ENCODE assay signal across 24 cellular contexts in the genomic region with DNA sequence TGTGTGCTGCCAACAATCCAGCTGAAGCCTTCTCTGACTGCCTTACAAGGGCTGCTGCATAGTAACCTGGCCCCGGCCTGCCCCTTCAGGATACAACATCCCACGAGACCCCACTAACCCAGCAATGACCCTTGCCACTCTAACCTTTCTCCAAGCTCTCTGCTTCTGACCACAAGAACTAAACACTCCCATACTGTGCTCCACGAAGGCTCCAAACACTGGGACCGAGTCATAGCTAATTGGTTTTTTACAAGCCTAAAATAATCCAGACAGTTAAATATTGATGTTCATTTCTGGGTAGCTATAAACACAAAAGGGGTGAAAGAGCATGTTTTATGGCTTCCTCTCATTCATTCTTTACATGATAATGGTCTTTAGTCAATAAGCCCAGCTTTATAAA. TPM values are rescaled to one million over a fixed set of nuclear protein-coding genes. Genes with fewer than 3 reads are reported as not detected.
DNase-seq lines count a peak whose midpoint lies in the region; ATAC-seq and TF ChIP-seq lines count a peak whose summit lies in the region.
"Had no signal": no experiment of that assay in that cellular context is flagged by ENCODE, and none has a peak within 500 bp of the region (broad histone marks: within the 10 kb centered on the region; RNA-seq: fewer than 3 reads in every experiment).

No MANE protein-coding gene starts in this region.

- H3K4ac ChIP-seq in mesenchymal stem cell (ENCODE audit: low read depth in 1 of 2, low read length in 2 of 2), result no peak overlapping the region

- H3K79me1 ChIP-seq in mesenchymal stem cell (replicated peaks; ENCODE audit: low read length, poor library complexity, severe bottlenecking), result no peaks in the 10 kb centered on the region

- no peak overlapping the region for H4K91ac ChIP-seq in mesenchymal stem cell (ENCODE audit: low read length)

- WGBS in mesenchymal stem cell, result 10% methylated on average over 3 of the region's 4 CpGs
- 53% methylated on average over 4 of the region's 4 CpGs for WGBS in SK-N-SH (ENCODE audit: low lambda C conversion rate)

- H2BK120ac ChIP-seq in mesenchymal stem cell (ENCODE audit: low read depth, low read length), result no peak overlapping the region

- H2BK5ac ChIP-seq in mesenchymal stem cell (ENCODE audit: low read depth, low read length, poor library complexity, severe bottlenecking), result no peak overlapping the region

- H3K9ac ChIP-seq in PC-3 (ENCODE audit: low read length), result no peak overlapping the region
- no peak overlapping the region for H3K9ac ChIP-seq in mesenchymal stem cell (ENCODE audit: low read length)
- no peak overlapping the region for H3K9ac ChIP-seq in SK-N-SH
- H3K9ac ChIP-seq: BLaER1 treated with 17β-estradiol and CSF1 and Interleukin-3, amounts not matched to agents 10 nM and 100 nM had no signal

- H3K27ac ChIP-seq in HEK293 (ENCODE audit: extremely low read depth, low read depth, low read length) (no peak overlapping the region), PC-3 (ENCODE audit: low read length) (no peak overlapping the region), mesenchymal stem cell (ENCODE audit: low read length, poor library complexity, severe bottlenecking) (no peak overlapping the region), SK-N-SH (ENCODE audit: low read depth in 2 of 2, low read length in 1 of 2) (no peak overlapping the region)
- H3K27ac ChIP-seq: A549; BLaER1 treated with 17β-estradiol and CSF1 and Interleukin-3, amounts not matched to agents 10 nM and 100 nM had no signal

- intact Hi-C loops in PC-3 (cut with micrococcal nuclease), result no loop called here

- DNase-seq in PC-3 (no peak), mesenchymal stem cell (peak; percentile 35), DMS153 treated with DMSO at 0.1 percent for 48 hours (lab: John Stamatoyannopoulos, UW; ENCODE audit: unreplicated experiment) (no peak), NCI-H187 (lab: John Stamatoyannopoulos, UW) (no peak), SK-N-SH (no peak)
- no peak for DNase-seq in stimulated activated CD4-positive, alpha-beta T cell treated with anti-CD3 and anti-CD28 coated beads, Interleukin-1b, Interleukin-23, amount 100 ng/mL, for 48 hours
- DNase-seq: AML-193; CD4-positive, alpha-beta memory T cell; COR-L47; DMS79; H7; KBM-7; MM.1S; NCI-H1048; NCI-H1417; NCI-H1694; NCI-H2081; NCI-H226; NCI-H510A; NCI-H69 had no signal

- H3K4me2 ChIP-seq in PC-3 (ENCODE audit: low read length) (no peak overlapping the region), mesenchymal stem cell (ENCODE audit: low read length, poor library complexity, severe bottlenecking) (no peak overlapping the region), SK-N-SH (no peak overlapping the region)
- H3K4me2 ChIP-seq: A549; BLaER1 treated with 17β-estradiol and CSF1 and Interleukin-3, amounts not matched to agents 10 nM and 100 nM had no signal

- POLR2A ChIA-PET in HEK293 (lab: Yijun Ruan, JAX), result interaction anchor here (0.5 to 1.4 kb wide), 2 partner anchors 16 to 146 kb away, joined by 3 to 6 read pairs; partner anchors contain the start of gene TLE4
- POLR2A ChIA-PET in PC-3 (lab: Charles Lee; ENCODE audit: unreplicated experiment), result no interaction called here
- POLR2A ChIA-PET in SK-N-SH (lab: Yijun Ruan, JAX), result no interaction called here

- H4K8ac ChIP-seq in mesenchymal stem cell (ENCODE audit: low read length), result no peak overlapping the region

- H2BK12ac ChIP-seq in mesenchymal stem cell (ENCODE audit: low read length in 2 of 2), result no peak overlapping the region

- TF ChIP-seq CTCF in HEK293 (tag by site-specific recombination; IDR thresholded peaks at IDR 0.05), result no peak
- no peak for TF ChIP-seq CTCF in PC-3 (conservative IDR thresholded peaks at IDR 0.05; ENCODE audit: low read depth, low read length)
- TF ChIP-seq CTCF in SK-N-SH (IDR thresholded peaks at IDR 0.05), result no peak

- H3K79me2 ChIP-seq in PC-3 (ENCODE audit: low read length) (no peaks in the 10 kb centered on the region), SK-N-SH (ENCODE audit: insufficient read depth) (no peaks in the 10 kb centered on the region)

- no peak overlapping the region for H2BK15ac ChIP-seq in mesenchymal stem cell (ENCODE audit: low read depth, poor library complexity, severe bottlenecking)

- no peaks in the 10 kb centered on the region for H4K20me1 ChIP-seq in PC-3 (ENCODE audit: low read length)
- H4K20me1 ChIP-seq in SK-N-SH (ENCODE audit: insufficient read depth), result no peaks in the 10 kb centered on the region
- H4K20me1 ChIP-seq: BLaER1 treated with 17β-estradiol and CSF1 and Interleukin-3, amounts not matched to agents 10 nM and 100 nM had no signal

- H3K36me3 ChIP-seq in HEK293 (ENCODE audit: control insufficient read depth in 2 of 2, insufficient read depth in 1 of 2, low read length in 2 of 2) (no peaks in the 10 kb centered on the region), PC-3 (ENCODE audit: low read depth, low read length) (no peaks in the 10 kb centered on the region), mesenchymal stem cell (ENCODE audit: control insufficient read depth in 1 of 2, insufficient read depth in 2 of 2, low read depth in 1 of 2, low read length in 2 of 2) (no peaks in the 10 kb centered on the region), SK-N-SH (replicated peaks in 1 of 2; ENCODE audit: control insufficient read depth in 1 of 2, insufficient read depth in 2 of 2, low read length in 1 of 2) (no peaks in the 10 kb centered on the region)
- H3K36me3 ChIP-seq: BLaER1 treated with 17β-estradiol and CSF1 and Interleukin-3, amounts not matched to agents 10 nM and 100 nM had no signal

- H3F3A ChIP-seq in PC-3 (ENCODE audit: low read length, unreplicated experiment) (no peaks in the 10 kb centered on the region), SK-N-SH (replicated peaks; ENCODE audit: insufficient read depth) (no peaks in the 10 kb centered on the region)

- H3K4me3 ChIP-seq in HEK293 (ENCODE audit: low read depth, low read length), result no peak overlapping the region
- H3K4me3 ChIP-seq in PC-3 (ENCODE audit: low read length), result no peak overlapping the region
- H3K4me3 ChIP-seq in mesenchymal stem cell (ENCODE audit: insufficient read depth in 1 of 2, low read depth in 1 of 2, low read length in 2 of 2), result no peak overlapping the region
- H3K4me3 ChIP-seq in SK-N-SH (ENCODE audit: low read depth in 2 of 2, low read length in 1 of 2), result no peak overlapping the region
- H3K4me3 ChIP-seq: A549; BLaER1 treated with 17β-estradiol and CSF1 and Interleukin-3, amounts not matched to agents 10 nM and 100 nM had no signal

- no peak for TF ChIP-seq EP300 in SK-N-SH (IDR thresholded peaks at IDR 0.05; ENCODE audit: borderline replicate concordance in 1 of 2, low read depth in 1 of 2, low read length in 1 of 2)

- TF ChIP-seq RAD21 in SK-N-SH (IDR thresholded peaks at IDR 0.05; ENCODE audit: low read length), result no peak

- H2AK5ac ChIP-seq in mesenchymal stem cell (ENCODE audit: low read length, severe bottlenecking), result no peak overlapping the region

- H3K18ac ChIP-seq in mesenchymal stem cell (ENCODE audit: low read depth in 1 of 2, low read length in 2 of 2), result peak overlapping the region in 1 of 2 experiments; percentile 2

- no peak overlapping the region for H3K23ac ChIP-seq in mesenchymal stem cell (ENCODE audit: low read length in 2 of 2)

- no peak overlapping the region for H3K14ac ChIP-seq in mesenchymal stem cell (ENCODE audit: low read length in 2 of 2)

- CTCF ChIA-PET in HEK293 (lab: Yijun Ruan, JAX), result interaction anchor here (0.6 kb wide), 2 partner anchors 67 to 210 kb away, joined by 3 read pairs; no protein-coding TSS in a partner anchor
- CTCF ChIA-PET in PC-3 (lab: Charles Lee), result no interaction called here
- CTCF ChIA-PET in SK-N-SH (lab: Yijun Ruan, JAX), result interaction anchor here (1.4 kb wide), 1 partner anchor 13 kb away, joined by 4 read pairs; no protein-coding TSS in a partner anchor

- H3K9me2 ChIP-seq in PC-3 (replicated peaks; ENCODE audit: low read length) (no peaks in the 10 kb centered on the region), SK-N-SH (no peaks in the 10 kb centered on the region)

- BruUV-seq in PC-3 (replicated peaks; lab: Mats Ljungman, UMichigan), result no TSS peak

- H3K4me1 ChIP-seq in HEK293 (ENCODE audit: control insufficient read depth, insufficient read depth, low read length) (no peaks in the 10 kb centered on the region), PC-3 (ENCODE audit: insufficient read depth, low read length) (no peaks in the 10 kb centered on the region), mesenchymal stem cell (ENCODE audit: control insufficient read depth, insufficient read depth, low read depth, low read length) (no peaks in the 10 kb centered on the region), SK-N-SH (ENCODE audit: control insufficient read depth in 1 of 2, insufficient read depth in 2 of 2, low read depth in 1 of 2, low read length in 1 of 2) (peaks cover 2 to 8% of the 10 kb centered on the region in 2 experiments; a peak in 2 of 4 replicates)

- ATAC-seq in PC-3, result peak; percentile 29
- ATAC-seq: A549, SK-N-SH treated with all-trans-retinoic acid at 6 μM for 48 hours had no signal

- H3K9me3 ChIP-seq in HEK293 (ENCODE audit: control insufficient read depth, insufficient read depth, low read depth, low read length) (no peaks in the 10 kb centered on the region), PC-3 (ENCODE audit: low read length) (no peaks in the 10 kb centered on the region), mesenchymal stem cell (ENCODE audit: control insufficient read depth, low read length) (peaks cover 5% of the 10 kb centered on the region), SK-N-SH (no peaks in the 10 kb centered on the region)

- H3K27me3 ChIP-seq in PC-3 (ENCODE audit: low read length) (no peaks in the 10 kb centered on the region), mesenchymal stem cell (ENCODE audit: control insufficient read depth in 1 of 2, insufficient read depth in 1 of 2, low read length in 2 of 2) (no peaks in the 10 kb centered on the region), SK-N-SH (ENCODE audit: insufficient read depth) (no peaks in the 10 kb centered on the region)
- H3K27me3 ChIP-seq: BLaER1 treated with 17β-estradiol and CSF1 and Interleukin-3, amounts not matched to agents 10 nM and 100 nM had no signal

- H2AFZ ChIP-seq in PC-3 (ENCODE audit: low read length), result no peak overlapping the region
- no peak overlapping the region for H2AFZ ChIP-seq in mesenchymal stem cell (ENCODE audit: low read depth, low read length)
- H2AFZ ChIP-seq in SK-N-SH (ENCODE audit: low read depth), result no peak overlapping the region

TF ChIP-seq in HEK293, 187 proteins besides CTCF, POLR2A, EP300 and RAD21 (continues in another document):
- TF ChIP-seq FEZF1 (tag by site-specific recombination; IDR thresholded peaks at IDR 0.05) (peak; percentile 51; the same call in 1 of the 2 replicates), TRIM28 (IDR thresholded peaks at IDR 0.05; ENCODE audit: borderline replicate concordance, low read length) (0 out of 2 replicates have a peak, but pooled peaks have one; percentile 73)

TF ChIP-seq in SK-N-SH, 30 proteins besides CTCF, POLR2A, EP300 and RAD21 (continues in another document):
- TF ChIP-seq JUND (IDR thresholded peaks at IDR 0.05), result no peak
- no peak for TF ChIP-seq SIN3A (IDR thresholded peaks at IDR 0.05; ENCODE audit: borderline replicate concordance, low read depth, low read length)

RNA-seq across cellular contexts. Expression of gene TLE4, which starts 16.3 kb away (rescaled TPM):
- 8.3 and 17.9 TPM in 2 replicates for total RNA-seq in PC-3 (2014; rRNA removed)
- polyA plus RNA-seq in mesenchymal stem cell (2013, experiment 1 of 2), result 31.0 TPM
- 30.8 TPM for polyA plus RNA-seq in mesenchymal stem cell (2013, experiment 2 of 2)
- 40.4 and 49.5 TPM in 2 replicates for polyA plus RNA-seq in SK-N-SH (2012; rRNA removed)
- polyA plus RNA-seq in SK-N-SH (2012; cell fraction: cytosol; rRNA removed), result 45.0 and 48.3 TPM in 2 replicates
- 86.9 and 87.3 TPM in 2 replicates for polyA plus RNA-seq in SK-N-SH (2012; cell fraction: nucleus; rRNA removed)
